18 cellular contexts compared by ENCODE assay signal in the genomic region with DNA sequence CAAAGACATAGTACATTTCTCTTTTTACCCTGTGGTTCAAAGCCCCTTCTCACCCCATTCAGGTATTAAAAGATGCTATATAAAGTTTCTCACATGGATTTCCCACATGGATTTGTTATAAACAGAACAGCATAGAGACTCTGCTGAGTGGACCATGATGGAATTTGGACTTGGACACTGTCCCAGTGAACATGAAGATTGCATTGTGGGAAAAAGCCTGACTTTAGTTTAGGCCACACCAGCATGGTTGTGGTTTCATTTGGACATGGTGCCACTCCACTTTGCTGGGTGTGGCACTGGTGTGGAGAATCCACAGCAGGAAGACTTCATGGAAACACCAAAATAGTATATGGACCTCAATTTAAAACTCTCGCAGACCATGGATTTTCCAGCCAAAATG.
DNase-seq lines count a peak whose midpoint lies in the region; ATAC-seq lines count a peak whose summit lies in the region.
"Had no signal": no experiment of that assay in that cellular context is flagged by ENCODE, and none has a peak within 500 bp of the region (broad histone marks: within the 10 kb centered on the region; RNA-seq: fewer than 3 reads in every experiment).

No MANE protein-coding gene starts in this region.

- DNase-seq in EH (ENCODE audit: low read depth) (peak; percentile 85), RPMI7951 (ENCODE audit: low read depth) (peak; percentile 71), fibroblast of peridontal ligament (ENCODE audit: extremely low read depth) (peak; percentile 94), myocyte (ENCODE audit: low read depth) (peak; percentile 86), NCI-H82 treated with DMSO at 0.1 percent for 48 hours (lab: John Stamatoyannopoulos, UW; ENCODE audit: unreplicated experiment) (no peak), HuH-7 (ENCODE audit: low spot score) (no peak)
- DNase-seq in stimulated activated naive B cell treated with anti-CD40 and anti-IgM and Interleukin-4, amounts not matched to agents 10 μg/mL and 1 μg/mL and 100 μg/mL, for 72 hours, result no peak
- DNase-seq: activated CD4-positive, alpha-beta T cell treated with anti-CD3 and anti-CD28 coated beads, Interleukin-2, amount 10 ng/mL, durations not matched to agents 24 days and 14 days; activated T-cell treated with anti-CD3 and anti-CD28 coated beads, Interleukin-2, amount 50 U/mL, for 4 hours; effector CD4-positive, alpha-beta T cell; islet precursor cell; NCI-H1105; NCI-H524; stimulated activated CD8-positive, alpha-beta memory T cell treated with anti-CD3 and anti-CD28 coated beads, Interleukin-4, amount 100 ng/mL, for 48 hours had no signal

- peaks cover 1 to 6% of the 10 kb centered on the region in 2 donors for H3K4me1 Mint-ChIP-seq in stimulated activated naive B cell treated with anti-CD40 and anti-IgM and Interleukin-4, amounts not matched to agents 10 μg/mL and 1 μg/mL and 100 μg/mL, for 72 hours

- no peaks in the 10 kb centered on the region for H3K9me3 Mint-ChIP-seq in stimulated activated naive B cell treated with anti-CD40 and anti-IgM and Interleukin-4, amounts not matched to agents 10 μg/mL and 1 μg/mL and 100 μg/mL, for 72 hours
- H3K9me3 Mint-ChIP-seq: activated CD4-positive, alpha-beta T cell treated with anti-CD3 and anti-CD28 coated beads, Interleukin-2, amount 10 ng/mL, durations not matched to agents 24 days and 14 days; activated T-cell treated with anti-CD3 and anti-CD28 coated beads, Interleukin-2, amount 50 U/mL, for 4 hours; T-helper 2 cell treated with Interferon-gamma antibody and Interleukin-4, amounts not matched to agents 5 μg/mL and 100 μg/mL, for 36 hours had no signal

- peaks cover 3 to 11% of the 10 kb centered on the region in 2 donors for H3K36me3 Mint-ChIP-seq in stimulated activated naive B cell treated with anti-CD40 and anti-IgM and Interleukin-4, amounts not matched to agents 10 μg/mL and 1 μg/mL and 100 μg/mL, for 72 hours

- H3K27ac Mint-ChIP-seq in stimulated activated naive B cell treated with anti-CD40 and anti-IgM and Interleukin-4, amounts not matched to agents 10 μg/mL and 1 μg/mL and 100 μg/mL, for 72 hours, result no peak overlapping the region
- H3K27ac Mint-ChIP-seq: activated CD4-positive, alpha-beta T cell treated with anti-CD3 and anti-CD28 coated beads, Interleukin-2, amount 10 ng/mL, durations not matched to agents 24 days and 14 days; T-helper 2 cell treated with Interferon-gamma antibody and Interleukin-4, amounts not matched to agents 5 μg/mL and 100 μg/mL, for 36 hours had no signal

- no peak for ATAC-seq in stimulated activated naive B cell treated with anti-CD40 and anti-IgM and Interleukin-4, amounts not matched to agents 10 μg/mL and 1 μg/mL and 100 μg/mL, for 72 hours (replicated peaks)
- ATAC-seq in GM19463 (IDR thresholded peaks at IDR 0.05; ENCODE audit: unreplicated experiment), result no peak
- ATAC-seq: activated T-cell treated with anti-CD3 and anti-CD28 coated beads, Interleukin-2, amount 50 U/mL, for 4 hours; gastroesophageal sphincter; GM12878 had no signal

- no peaks in the 10 kb centered on the region for H3K27me3 Mint-ChIP-seq in stimulated activated naive B cell treated with anti-CD40 and anti-IgM and Interleukin-4, amounts not matched to agents 10 μg/mL and 1 μg/mL and 100 μg/mL, for 72 hours
- H3K27me3 Mint-ChIP-seq: activated CD4-positive, alpha-beta T cell treated with anti-CD3 and anti-CD28 coated beads, Interleukin-2, amount 10 ng/mL, durations not matched to agents 24 days and 14 days had no signal

- H3K4me3 Mint-ChIP-seq in stimulated activated naive B cell treated with anti-CD40 and anti-IgM and Interleukin-4, amounts not matched to agents 10 μg/mL and 1 μg/mL and 100 μg/mL, for 72 hours, result no peak overlapping the region
- H3K4me3 Mint-ChIP-seq: activated CD4-positive, alpha-beta T cell treated with anti-CD3 and anti-CD28 coated beads, Interleukin-2, amount 10 ng/mL, durations not matched to agents 24 days and 14 days; activated T-cell treated with anti-CD3 and anti-CD28 coated beads, Interleukin-2, amount 50 U/mL, for 4 hours; T-helper 2 cell treated with Interferon-gamma antibody and Interleukin-4, amounts not matched to agents 5 μg/mL and 100 μg/mL, for 36 hours had no signal

Comparison
In these comparisons a context has a peak if more than half of its experiments do, and no peak if none do; other contexts are left out.
1. DNase-seq: peak in EH (single experiment), RPMI7951 (single experiment), fibroblast of peridontal ligament (single experiment) and myocyte (single experiment); none in NCI-H82 treated with DMSO at 0.1 percent for 48 hours (single experiment), HuH-7 (single experiment) and stimulated activated naive B cell treated with anti-CD40 and anti-IgM and Interleukin-4, amounts not matched to agents 10 μg/mL and 1 μg/mL and 100 μg/mL, for 72 hours (single experiment).